In the genomic region with DNA sequence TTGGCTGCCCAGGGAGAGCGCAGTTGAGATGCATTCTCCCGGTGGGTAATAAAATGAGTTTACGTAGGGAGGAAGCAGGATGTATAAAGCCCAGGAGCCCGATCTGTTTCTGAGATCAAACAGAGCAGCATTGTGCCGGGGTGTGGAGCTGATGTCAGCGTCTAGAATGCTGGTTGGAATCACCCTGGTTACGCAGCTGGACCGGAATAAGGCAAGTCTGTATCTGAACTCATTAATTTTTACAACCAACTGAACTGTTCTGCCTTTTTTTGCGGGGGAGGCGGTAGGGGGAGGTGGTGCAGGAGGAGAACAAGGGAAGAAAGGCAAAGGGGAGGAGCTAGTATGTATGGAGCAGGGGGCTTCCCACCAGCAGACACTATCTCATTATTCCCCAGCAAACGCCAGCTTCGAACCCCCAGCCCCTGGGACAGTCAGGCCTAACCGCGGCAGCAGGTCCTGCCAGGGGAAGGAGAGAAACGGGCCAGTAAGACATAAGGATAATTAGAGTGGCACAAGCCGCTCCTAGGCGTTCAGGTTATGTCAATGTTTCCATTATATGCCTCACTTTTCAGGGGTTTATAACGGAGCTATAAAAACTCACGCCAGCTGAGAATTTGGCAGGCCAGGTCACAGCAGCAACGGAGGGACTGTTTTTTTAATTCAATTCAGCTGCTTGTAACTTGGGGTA, we compare ENCODE assay signal across 15 cellular contexts.
DNase-seq lines count a peak whose midpoint lies in the region; ATAC-seq, FAIRE-seq and TF ChIP-seq lines count a peak whose summit lies in the region.
"Had no signal": no experiment of that assay in that cellular context is flagged by ENCODE, and none has a peak within 500 bp of the region (broad histone marks: within the 10 kb centered on the region; RNA-seq: fewer than 3 reads in every experiment).

No MANE protein-coding gene starts in this region.

- H3K36me3 ChIP-seq in mucosa of descending colon (ENCODE audit: low read depth): no peaks in the 10 kb centered on the region
- H3K36me3 ChIP-seq: thoracic aorta had no signal

- H3K9me3 ChIP-seq in mucosa of descending colon: no peaks in the 10 kb centered on the region
- H3K9me3 ChIP-seq: thoracic aorta had no signal

- TF ChIP-seq CTCF in mucosa of descending colon (IDR thresholded peaks at IDR 0.05) (no peak), GM13977 (IDR thresholded peaks at IDR 0.05; ENCODE audit: extremely low read depth, insufficient read depth, missing control alignments) (no peak)

- FAIRE-seq in urothelium cell line (lab: Jason Lieb, UNC): no peak

- DNase-seq in Right ventricle myocardium inferior (ENCODE audit: missing footprints): no peak
- DNase-seq in cardiac septum (ENCODE audit: low spot score): no peak
- peak; percentile 21 for DNase-seq in epidermal melanocyte (ENCODE audit: insufficient read length, low spot score)
- peak; percentile 58 to 78 (median 70) for DNase-seq in mucosa of descending colon
- peak; percentile 83 for DNase-seq in urothelium cell line (ENCODE audit: low spot score)
- DNase-seq in GM13977 (ENCODE audit: low spot score): no peak
- DNase-seq: HFFc6, Karpas-422, mesendoderm, NCI-H2171 treated with DMSO at 0.1 percent for 48 hours had no signal

- no peaks in the 10 kb centered on the region for H3K4me1 ChIP-seq in mucosa of descending colon (ENCODE audit: low read depth)

- in situ Hi-C loops in GM13977 (cut with MboI; ENCODE audit: low pct_unique_long_range_greater_than_20kb, low sequenced_read_pairs, unreplicated experiment): no loop called here

- peak; percentile 74 for ATAC-seq in Right ventricle myocardium inferior
- ATAC-seq in mucosa of descending colon: peak; percentile 96
- ATAC-seq in GM19467 (IDR thresholded peaks at IDR 0.05; ENCODE audit: unreplicated experiment): no peak
- no peak for ATAC-seq in GM18858 (IDR thresholded peaks at IDR 0.05; ENCODE audit: unreplicated experiment)
- ATAC-seq: activated naive CD4-positive, alpha-beta T cell treated with anti-CD3 and anti-CD28 coated beads, Interleukin-2, amount 50 U/mL, for 72 hours had no signal

- no peak overlapping the region for H3K4me3 ChIP-seq in mucosa of descending colon
- H3K4me3 ChIP-seq: coronary artery, thoracic aorta had no signal

- intact Hi-C loops in Right ventricle myocardium inferior (cut with DNase I) (no loop called here), cardiac septum (cut with DNase I) (no loop called here), mucosa of descending colon (cut with DNase I, micrococcal nuclease) (no loop called here)

Comparison
In these comparisons a context has a peak if more than half of its experiments do, and no peak if none do; other contexts are left out.
1. ATAC-seq: peak in Right ventricle myocardium inferior (single experiment) and mucosa of descending colon (single experiment); none in GM19467 (single experiment) and GM18858 (single experiment).
2. DNase-seq: peak in epidermal melanocyte (single experiment), mucosa of descending colon (3 of 3) and urothelium cell line (single experiment); none in Right ventricle myocardium inferior (single experiment), cardiac septum (single experiment) and GM13977 (single experiment).